Comparison of ENCODE assay signal across 1 cellular context in the genomic region with DNA sequence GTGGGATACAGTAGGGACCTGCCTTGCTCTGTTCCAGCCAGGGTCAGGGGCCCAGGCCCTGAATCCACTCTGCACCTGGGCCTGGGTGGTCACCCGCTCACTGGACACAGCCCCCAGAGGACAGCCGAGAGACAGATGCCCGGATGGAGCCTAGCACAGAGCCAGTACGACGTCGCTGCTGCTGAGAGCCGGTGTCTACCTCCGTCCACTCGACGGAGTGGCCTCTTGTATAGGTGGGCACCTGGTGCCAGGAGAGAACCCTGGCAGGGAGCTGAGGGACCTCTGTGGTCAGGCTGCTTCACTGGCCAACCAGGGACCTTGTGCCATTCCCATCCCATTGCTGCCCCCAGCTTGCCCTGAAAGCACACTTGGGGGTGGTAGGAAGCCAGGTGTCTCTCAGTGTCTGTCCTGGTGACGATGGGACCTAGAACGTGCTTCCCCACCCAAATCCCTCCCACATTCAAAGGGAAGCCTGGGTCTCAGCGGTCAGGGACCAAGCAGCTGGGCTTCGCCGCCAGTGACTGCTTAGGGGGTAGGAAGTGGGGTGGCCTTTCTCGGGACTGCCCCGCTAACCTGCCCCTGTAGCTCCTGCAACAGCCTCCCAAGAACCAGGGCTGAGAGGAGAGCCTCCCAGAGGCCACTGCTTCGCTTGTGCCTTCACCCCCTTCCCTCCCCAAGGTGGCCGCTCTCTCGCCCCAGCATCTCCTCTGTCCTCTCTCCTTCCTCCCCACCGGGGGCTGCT.
TF ChIP-seq lines count a peak whose summit lies in the region.

No MANE protein-coding gene starts in this region.

TF ChIP-seq in IMR-90, 13 proteins besides CTCF, POLR2A, EP300 and RAD21:
- no peak for TF ChIP-seq MXI1 (IDR thresholded peaks at IDR 0.05; ENCODE audit: borderline replicate concordance, low read depth, low read length)
- no peak for TF ChIP-seq RFX5 (IDR thresholded peaks at IDR 0.05; ENCODE audit: low read depth, low read length)
- TF ChIP-seq RCOR1 (IDR thresholded peaks at IDR 0.05; ENCODE audit: insufficient replicate concordance, low read length): no peak
- no peak for TF ChIP-seq MAZ (IDR thresholded peaks at IDR 0.05; ENCODE audit: borderline replicate concordance, low read depth, low read length)
- TF ChIP-seq BHLHE40 (IDR thresholded peaks at IDR 0.05; ENCODE audit: low read depth, low read length): no peak
- TF ChIP-seq FOS (IDR thresholded peaks at IDR 0.05; ENCODE audit: low read depth, low read length): no peak
- TF ChIP-seq, protein P1, sequence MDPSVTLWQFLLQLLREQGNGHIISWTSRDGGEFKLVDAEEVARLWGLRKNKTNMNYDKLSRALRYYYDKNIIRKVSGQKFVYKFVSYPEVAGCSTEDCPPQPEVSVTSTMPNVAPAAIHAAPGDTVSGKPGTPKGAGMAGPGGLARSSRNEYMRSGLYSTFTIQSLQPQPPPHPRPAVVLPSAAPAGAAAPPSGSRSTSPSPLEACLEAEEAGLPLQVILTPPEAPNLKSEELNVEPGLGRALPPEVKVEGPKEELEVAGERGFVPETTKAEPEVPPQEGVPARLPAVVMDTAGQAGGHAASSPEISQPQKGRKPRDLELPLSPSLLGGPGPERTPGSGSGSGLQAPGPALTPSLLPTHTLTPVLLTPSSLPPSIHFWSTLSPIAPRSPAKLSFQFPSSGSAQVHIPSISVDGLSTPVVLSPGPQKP (IDR thresholded peaks at IDR 0.05; ENCODE audit: borderline replicate concordance, low read depth, low read length): no peak
- no peak for TF ChIP-seq MAFK (IDR thresholded peaks at IDR 0.05; ENCODE audit: low read depth, low read length)
- TF ChIP-seq NFE2L2 (IDR thresholded peaks at IDR 0.05; ENCODE audit: low read depth, low read length): no peak
- TF ChIP-seq CHD1 (IDR thresholded peaks at IDR 0.05; ENCODE audit: low read depth, low read length): no peak
TF ChIP-seq in IMR-90: peak in this region for 0.
